22 cellular contexts compared by ENCODE assay signal in the genomic region with DNA sequence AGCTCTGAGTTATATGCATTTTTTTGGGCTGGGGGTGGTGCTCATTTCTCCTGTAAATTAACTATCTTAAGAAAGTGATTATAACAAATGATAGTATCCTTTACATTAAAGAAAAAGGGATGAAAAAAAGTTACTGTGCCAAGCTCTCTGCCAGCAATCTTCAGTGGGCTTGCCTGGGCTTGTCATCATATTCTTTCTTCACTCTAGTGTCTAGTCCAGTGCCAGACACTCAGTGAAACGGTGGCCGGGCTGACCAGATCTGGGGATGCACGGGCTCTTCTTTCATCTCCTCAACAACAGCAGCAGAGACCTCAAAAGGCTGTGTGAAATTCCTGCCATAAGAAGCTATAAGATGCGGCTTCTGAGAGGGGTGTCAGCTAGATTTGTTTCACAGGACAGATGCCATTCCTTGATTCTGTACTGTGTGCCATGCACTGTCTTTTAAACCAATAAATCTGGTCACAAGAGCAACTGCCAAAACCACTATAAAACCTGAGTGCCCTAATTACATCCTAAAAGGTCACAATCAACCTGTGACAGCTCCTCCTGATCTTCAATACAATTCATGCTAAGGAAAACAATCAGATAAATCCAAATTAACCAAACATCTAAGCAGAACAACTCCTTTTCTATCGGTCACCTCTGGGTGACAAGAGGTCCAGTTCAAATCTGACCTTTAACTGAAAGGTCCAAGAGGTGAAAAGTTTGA. TPM values are rescaled to one million over a fixed set of nuclear protein-coding genes. Genes with fewer than 3 reads are reported as not detected.
DNase-seq lines count a peak whose midpoint lies in the region; ATAC-seq and TF ChIP-seq lines count a peak whose summit lies in the region.
"Had no signal": no experiment of that assay in that cellular context is flagged by ENCODE, and none has a peak within 500 bp of the region (broad histone marks: within the 10 kb centered on the region; RNA-seq: fewer than 3 reads in every experiment).

No MANE protein-coding gene starts in this region.

- POLR2A ChIA-PET in activated CD8-positive, alpha-beta T cell treated with anti-CD3 and anti-CD28 coated beads for 36 hours (lab: Charles Lee), result interaction anchor here (1.6 kb wide), 1 partner anchor 12 kb away, joined by 7 read pairs; a partner anchor contains a TSS
- POLR2A ChIA-PET in activated CD8-positive, alpha-beta T cell treated with anti-CD3 and anti-CD28 coated beads, Interleukin-2, amount 10 ng/mL, durations not matched to agents 7 days and 5 days (lab: Charles Lee), result interaction anchor here (2.0 kb wide), 1 partner anchor 12 kb away, joined by 8 read pairs; a partner anchor contains a TSS

- H3K4me3 Mint-ChIP-seq in activated CD8-positive, alpha-beta T cell treated with anti-CD3 and anti-CD28 coated beads for 36 hours, result no peak overlapping the region
- H3K4me3 Mint-ChIP-seq in activated CD8-positive, alpha-beta T cell treated with anti-CD3 and anti-CD28 coated beads, Interleukin-2, amount 10 ng/mL, durations not matched to agents 7 days and 5 days, result no peak overlapping the region
- H3K4me3 Mint-ChIP-seq in stimulated activated naive CD8-positive, alpha-beta T cell treated with anti-CD3 and anti-CD28 coated beads, Interleukin-15, amount 100 ng/mL, for 72 hours, result no peak overlapping the region
- H3K4me3 Mint-ChIP-seq: IgD-negative memory B cell had no signal

- H3K4me1 Mint-ChIP-seq in activated CD8-positive, alpha-beta T cell treated with anti-CD3 and anti-CD28 coated beads for 36 hours (ENCODE audit: low read depth), result peaks cover 52% of the 10 kb centered on the region
- peaks cover 47% of the 10 kb centered on the region for H3K4me1 Mint-ChIP-seq in activated CD8-positive, alpha-beta T cell treated with anti-CD3 and anti-CD28 coated beads, Interleukin-2, amount 10 ng/mL, durations not matched to agents 7 days and 5 days (ENCODE audit: low read depth)
- peaks cover 65% of the 10 kb centered on the region for H3K4me1 Mint-ChIP-seq in stimulated activated naive CD8-positive, alpha-beta T cell treated with anti-CD3 and anti-CD28 coated beads, Interleukin-15, amount 100 ng/mL, for 72 hours

- H4K8ac ChIP-seq in trophoblast cell (ENCODE audit: low read depth, low read length), result no peak overlapping the region

- H3K4ac ChIP-seq in trophoblast cell (ENCODE audit: low read depth, low read length), result no peak overlapping the region

- H3K18ac ChIP-seq in trophoblast cell (ENCODE audit: low read length), result no peak overlapping the region

- no peaks in the 10 kb centered on the region for H3K9me3 ChIP-seq in trophoblast cell (ENCODE audit: insufficient read depth, low read depth, low read length)
- H3K9me3 ChIP-seq: left lung, mucosa of descending colon, neutrophil, right atrium auricular region had no signal

- no peaks in the 10 kb centered on the region for H3K27me3 Mint-ChIP-seq in activated CD8-positive, alpha-beta T cell treated with anti-CD3 and anti-CD28 coated beads for 36 hours
- H3K27me3 Mint-ChIP-seq in activated CD8-positive, alpha-beta T cell treated with anti-CD3 and anti-CD28 coated beads, Interleukin-2, amount 10 ng/mL, durations not matched to agents 7 days and 5 days (ENCODE audit: low read depth), result no peaks in the 10 kb centered on the region
- H3K27me3 Mint-ChIP-seq in stimulated activated naive CD8-positive, alpha-beta T cell treated with anti-CD3 and anti-CD28 coated beads, Interleukin-15, amount 100 ng/mL, for 72 hours, result no peaks in the 10 kb centered on the region
- H3K27me3 Mint-ChIP-seq: IgD-negative memory B cell had no signal

- no peak overlapping the region for H2BK5ac ChIP-seq in trophoblast cell (ENCODE audit: low read depth, low read length, poor library complexity)

- DNase-seq in activated CD8-positive, alpha-beta T cell treated with anti-CD3 and anti-CD28 coated beads for 36 hours, result no peak
- DNase-seq in activated CD8-positive, alpha-beta T cell treated with anti-CD3 and anti-CD28 coated beads, Interleukin-2, amount 10 ng/mL, durations not matched to agents 7 days and 5 days, result no peak
- DNase-seq in SHP77 treated with DMSO at 0.1 percent for 48 hours (lab: John Stamatoyannopoulos, UW), result peak; percentile 21
- DNase-seq in foreskin keratinocyte, result peak in 1 of 2 donors; percentile 37
- no peak for DNase-seq in trophoblast cell
- no peak for DNase-seq in MV-4-11 (lab: John Stamatoyannopoulos, UW)
- DNase-seq in stimulated activated naive CD8-positive, alpha-beta T cell treated with anti-CD3 and anti-CD28 coated beads, Interleukin-15, amount 100 ng/mL, for 72 hours, result no peak
- DNase-seq: activated CD4-positive, alpha-beta T cell treated with anti-CD3 and anti-CD28 coated beads, Interleukin-2, amount 50 U/mL, for 48 hours; activated T-cell treated with anti-CD3 and anti-CD28 coated beads, Interleukin-2, amount 50 U/mL, for 1 hour; C1 segment of cervical spinal cord; cortex of kidney; left lung; mucosa of descending colon; NCI-H2081; SIG-M5; substantia nigra had no signal

- CTCF ChIA-PET in activated CD8-positive, alpha-beta T cell treated with anti-CD3 and anti-CD28 coated beads for 36 hours (lab: Charles Lee), result interaction anchor here (1.6 kb wide), 1 partner anchor 41 kb away, joined by 4 read pairs; no protein-coding TSS in a partner anchor
- CTCF ChIA-PET in activated CD8-positive, alpha-beta T cell treated with anti-CD3 and anti-CD28 coated beads, Interleukin-2, amount 10 ng/mL, durations not matched to agents 7 days and 5 days (lab: Charles Lee), result interaction anchor here (1.0 to 1.2 kb wide), 3 partner anchors 11 to 18 kb away, joined by 3 read pairs; no protein-coding TSS in a partner anchor

- no peaks in the 10 kb centered on the region for H3K79me1 ChIP-seq in trophoblast cell (ENCODE audit: low read length)

- WGBS in trophoblast cell (ENCODE audit: extremely low coverage, insufficient coverage, insufficient read length), result no CpG with 5 or more reads among the region's 5 CpGs

- peak overlapping the region; percentile 17 for H3K27ac Mint-ChIP-seq in activated CD8-positive, alpha-beta T cell treated with anti-CD3 and anti-CD28 coated beads for 36 hours
- no peak overlapping the region for H3K27ac Mint-ChIP-seq in activated CD8-positive, alpha-beta T cell treated with anti-CD3 and anti-CD28 coated beads, Interleukin-2, amount 10 ng/mL, durations not matched to agents 7 days and 5 days
- H3K27ac Mint-ChIP-seq in stimulated activated naive CD8-positive, alpha-beta T cell treated with anti-CD3 and anti-CD28 coated beads, Interleukin-15, amount 100 ng/mL, for 72 hours, result no peak overlapping the region
- H3K27ac Mint-ChIP-seq: activated naive CD4-positive, alpha-beta T cell treated with anti-CD3 and anti-CD28 coated beads, Interleukin-2, amount 50 U/mL, for 72 hours; IgD-negative memory B cell had no signal

- H3K4me2 ChIP-seq in trophoblast cell (ENCODE audit: low read length), result no peak overlapping the region

- H3K14ac ChIP-seq in trophoblast cell (ENCODE audit: low read length), result peak overlapping the region; percentile 68

- no peaks in the 10 kb centered on the region for H3K36me3 ChIP-seq in trophoblast cell (ENCODE audit: control insufficient read depth in 1 of 2, insufficient read depth in 2 of 2, low read length in 2 of 2)
- H3K36me3 ChIP-seq: left lung, neutrophil, right atrium auricular region had no signal

- H2AFZ ChIP-seq in trophoblast cell (ENCODE audit: insufficient read depth, low read length, poor library complexity), result no peak overlapping the region

- H3K9me3 Mint-ChIP-seq in activated CD8-positive, alpha-beta T cell treated with anti-CD3 and anti-CD28 coated beads for 36 hours, result no peaks in the 10 kb centered on the region
- no peaks in the 10 kb centered on the region for H3K9me3 Mint-ChIP-seq in activated CD8-positive, alpha-beta T cell treated with anti-CD3 and anti-CD28 coated beads, Interleukin-2, amount 10 ng/mL, durations not matched to agents 7 days and 5 days (ENCODE audit: insufficient read depth)
- H3K9me3 Mint-ChIP-seq in stimulated activated naive CD8-positive, alpha-beta T cell treated with anti-CD3 and anti-CD28 coated beads, Interleukin-15, amount 100 ng/mL, for 72 hours, result no peaks in the 10 kb centered on the region
- H3K9me3 Mint-ChIP-seq: activated naive CD4-positive, alpha-beta T cell treated with anti-CD3 and anti-CD28 coated beads, Interleukin-2, amount 50 U/mL, for 72 hours; IgD-negative memory B cell had no signal

- peaks cover 13% of the 10 kb centered on the region for H3K36me3 Mint-ChIP-seq in activated CD8-positive, alpha-beta T cell treated with anti-CD3 and anti-CD28 coated beads for 36 hours (ENCODE audit: low read depth)
- H3K36me3 Mint-ChIP-seq in activated CD8-positive, alpha-beta T cell treated with anti-CD3 and anti-CD28 coated beads, Interleukin-2, amount 10 ng/mL, durations not matched to agents 7 days and 5 days (ENCODE audit: low read depth), result peaks cover 22% of the 10 kb centered on the region

- H2BK120ac ChIP-seq in trophoblast cell (ENCODE audit: insufficient read depth, low read length, poor library complexity), result no peak overlapping the region

- no peak overlapping the region for H2BK12ac ChIP-seq in trophoblast cell (ENCODE audit: low read length)

- no peak overlapping the region for H2AK5ac ChIP-seq in trophoblast cell (ENCODE audit: low read length)

- H3K4me1 ChIP-seq in foreskin keratinocyte (peaks cover 40% of the 10 kb centered on the region), trophoblast cell (ENCODE audit: control insufficient read depth in 1 of 2, insufficient read depth in 2 of 2, low read length in 2 of 2) (peaks cover 5 to 6% of the 10 kb centered on the region in 2 experiments)

- no peak overlapping the region for H3K4me3 ChIP-seq in trophoblast cell (ENCODE audit: low read depth, low read length)
- H3K4me3 ChIP-seq: left lung, mucosa of descending colon, right atrium auricular region had no signal

- peak overlapping the region; percentile 52 for H3K27ac ChIP-seq in foreskin keratinocyte
- no peak overlapping the region for H3K27ac ChIP-seq in trophoblast cell (ENCODE audit: low read depth, low read length)
- H3K27ac ChIP-seq: left lung, neutrophil, right atrium auricular region had no signal

- no peak overlapping the region for H4K12ac ChIP-seq in trophoblast cell (ENCODE audit: low read depth, low read length)

- H3K27me3 ChIP-seq in foreskin keratinocyte, result no peaks in the 10 kb centered on the region
- H3K27me3 ChIP-seq in trophoblast cell (ENCODE audit: insufficient read depth, low read length), result no peaks in the 10 kb centered on the region
- H3K27me3 ChIP-seq: left lung, neutrophil, right atrium auricular region had no signal

- no peak overlapping the region for H3K9ac ChIP-seq in trophoblast cell (ENCODE audit: low read length)

- H3K23ac ChIP-seq in trophoblast cell (ENCODE audit: low read length), result no peak overlapping the region

- no peak for TF ChIP-seq CTCF in activated CD8-positive, alpha-beta T cell treated with anti-CD3 and anti-CD28 coated beads for 36 hours (IDR thresholded peaks at IDR 0.05)
- no peak for TF ChIP-seq CTCF in foreskin keratinocyte (conservative IDR thresholded peaks at IDR 0.05)

- no peak for ATAC-seq in activated CD8-positive, alpha-beta T cell treated with anti-CD3 and anti-CD28 coated beads for 36 hours
- no peak for ATAC-seq in activated CD8-positive, alpha-beta T cell treated with anti-CD3 and anti-CD28 coated beads, Interleukin-2, amount 10 ng/mL, durations not matched to agents 7 days and 5 days
- ATAC-seq in foreskin keratinocyte, result peak; percentile 43
- ATAC-seq in GM18498 (IDR thresholded peaks at IDR 0.05; ENCODE audit: unreplicated experiment), result no peak
- ATAC-seq in stimulated activated naive CD8-positive, alpha-beta T cell treated with anti-CD3 and anti-CD28 coated beads, Interleukin-15, amount 100 ng/mL, for 72 hours, result no peak
- ATAC-seq: activated naive CD4-positive, alpha-beta T cell treated with anti-CD3 and anti-CD28 coated beads, Interleukin-2, amount 50 U/mL, for 72 hours; left lung; mucosa of descending colon had no signal

- no peak overlapping the region for H4K91ac ChIP-seq in trophoblast cell (ENCODE audit: low read depth, low read length)

- H3K79me2 ChIP-seq in trophoblast cell (ENCODE audit: control insufficient read depth, insufficient read depth, low read length, poor library complexity), result peaks cover 3% of the 10 kb centered on the region

- intact Hi-C loops in activated CD8-positive, alpha-beta T cell treated with anti-CD3 and anti-CD28 coated beads for 36 hours (cut with micrococcal nuclease), result no loop called here

RNA-seq across cellular contexts. Expression of a gene that starts 12.1 kb away (rescaled TPM):
- 10 to 100 TPM; 29.9 to 30.2 TPM for total RNA-seq in activated CD8-positive, alpha-beta T cell treated with anti-CD3 and anti-CD28 coated beads for 36 hours
- 10 to 100 TPM; 34.5 to 34.9 TPM for total RNA-seq in activated CD8-positive, alpha-beta T cell treated with anti-CD3 and anti-CD28 coated beads, Interleukin-2, amount 10 ng/mL, durations not matched to agents 7 days and 5 days
- 27.0 and 31.5 TPM in 2 replicates for total RNA-seq in foreskin keratinocyte
- polyA plus RNA-seq in foreskin keratinocyte, result 10.6 and 10.8 TPM in 2 replicates
- polyA plus RNA-seq in trophoblast cell (2013), result 16.6 and 16.8 TPM in 2 replicates

RNA-seq across cellular contexts. Expression of a gene that starts 23.9 kb away (rescaled TPM):
- 1 to 10 TPM in 1 of 2 experiments, under 1 TPM in 1; 0.40 to 1.0 TPM for total RNA-seq in activated CD8-positive, alpha-beta T cell treated with anti-CD3 and anti-CD28 coated beads for 36 hours
- 1 to 10 TPM; 1.6 to 1.8 TPM for total RNA-seq in activated CD8-positive, alpha-beta T cell treated with anti-CD3 and anti-CD28 coated beads, Interleukin-2, amount 10 ng/mL, durations not matched to agents 7 days and 5 days
- total RNA-seq in foreskin keratinocyte, result 0.18 and 0.31 TPM in 2 replicates
- polyA plus RNA-seq in foreskin keratinocyte, result 0.06 TPM in 1 of 2 replicates, not detected in the other
- 0.44 and 0.49 TPM in 2 replicates for polyA plus RNA-seq in trophoblast cell (2013)
- total RNA-seq: G401 had no signal
